In genomic region chr1:165828103-165828558, GRCh38 we compare ENCODE assay signal across 1 cellular context.
TF ChIP-seq lines count a peak whose summit lies in the region.

No MANE protein-coding gene starts in this region.

TF ChIP-seq in HEK293, 187 proteins besides CTCF, POLR2A, EP300 and RAD21 (continued from another document):
- TF ChIP-seq ZBTB10 (tag by site-specific recombination; IDR thresholded peaks at IDR 0.05) (peak; percentile 87), ZBTB8A (tag by site-specific recombination; IDR thresholded peaks at IDR 0.05) (peak; percentile 89), ZNF398 (tag by site-specific recombination; IDR thresholded peaks at IDR 0.05) (peak; percentile 51; the same call in 1 of the 2 replicates), ZNF146 (tag by site-specific recombination; IDR thresholded peaks at IDR 0.05) (no peak), ZFP37 (tag by site-specific recombination; IDR thresholded peaks at IDR 0.05) (peak; percentile 45; the same call in 1 of the 2 replicates), ZNF354C (tag by site-specific recombination; IDR thresholded peaks at IDR 0.05; ENCODE audit: borderline replicate concordance, low read depth) (no peak), ZBTB6 (tag by site-specific recombination; IDR thresholded peaks at IDR 0.05) (peak; percentile 31; the same call in 1 of the 2 replicates), TCF7L2 (IDR thresholded peaks at IDR 0.05; ENCODE audit: borderline replicate concordance, low read depth, low read length) (no peak), ZNF76 (tag by site-specific recombination; IDR thresholded peaks at IDR 0.05; ENCODE audit: borderline replicate concordance, low read depth) (0 out of 2 replicates have a peak, but pooled peaks have one; percentile 44), ZNF16 (tag by site-specific recombination; IDR thresholded peaks at IDR 0.05; ENCODE audit: low read depth) (no peak), ZNF514 (tag by site-specific recombination; IDR thresholded peaks at IDR 0.05) (no peak), ZBTB20 (tag by site-specific recombination; IDR thresholded peaks at IDR 0.05) (peak; percentile 72), MYNN (tag by site-specific recombination; IDR thresholded peaks at IDR 0.05; ENCODE audit: borderline replicate concordance) (0 out of 2 replicates have a peak, but pooled peaks have one; percentile 19), ZNF704 (tag by site-specific recombination; IDR thresholded peaks at IDR 0.05) (no peak), GLIS2 (tag by site-specific recombination; IDR thresholded peaks at IDR 0.05) (peak; percentile 89)
